Comparison of ENCODE assay signal across 1 cellular context in the genomic region with DNA sequence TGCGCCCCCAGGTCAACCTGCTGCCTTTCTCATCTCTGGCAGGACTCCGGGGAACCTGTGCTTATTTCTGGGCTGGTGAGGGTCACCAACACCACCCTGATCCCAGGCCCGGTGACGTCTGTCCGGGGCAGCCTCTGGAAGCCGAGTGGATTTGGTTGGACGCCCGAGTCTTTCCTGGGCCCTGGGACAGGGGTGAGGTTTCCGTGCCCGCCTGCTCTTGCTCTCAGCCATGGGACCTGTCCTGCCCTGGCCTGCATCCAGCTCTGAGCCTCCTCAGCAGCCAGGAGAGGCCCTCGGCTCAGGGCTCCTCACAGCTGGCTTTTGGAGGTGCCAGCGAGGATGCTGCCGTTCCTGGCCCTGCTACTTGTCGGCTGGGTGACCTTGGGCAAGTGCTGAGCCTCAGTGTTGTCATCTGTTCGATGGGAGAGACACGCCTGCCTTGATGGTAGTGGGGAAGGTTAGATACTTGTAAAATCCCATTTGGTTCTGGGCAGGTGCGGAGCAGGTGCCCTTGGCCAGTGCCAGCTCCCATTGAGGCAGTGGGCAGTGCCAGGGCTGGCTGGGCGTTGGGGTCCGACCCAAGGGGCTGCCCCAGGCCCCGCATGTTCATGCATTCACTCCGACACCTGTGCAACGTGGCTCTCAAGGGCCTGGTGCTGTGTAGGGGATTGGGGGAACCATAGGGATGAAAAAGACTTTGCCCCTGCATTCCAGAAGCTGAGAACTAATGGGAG.
TF ChIP-seq lines count a peak whose summit lies in the region.

No MANE protein-coding gene starts in this region.

TF ChIP-seq in HCT116, 20 proteins besides CTCF, POLR2A, EP300 and RAD21 (continued from another document):
- TF ChIP-seq ZNF274 (IDR thresholded peaks at IDR 0.05; ENCODE audit: low read depth, low read length): no peak
- no peak for TF ChIP-seq YY1 (IDR thresholded peaks at IDR 0.05; ENCODE audit: extremely low read depth, insufficient replicate concordance, low read depth, low read length)
- TF ChIP-seq CEBPB (IDR thresholded peaks at IDR 0.05; ENCODE audit: low read depth): no peak
- no peak for TF ChIP-seq JUND (IDR thresholded peaks at IDR 0.05)
- no peak for TF ChIP-seq EZH2phosphoT487 (IDR thresholded peaks at IDR 0.05; ENCODE audit: borderline replicate concordance)
- no peak for TF ChIP-seq SP1 (IDR thresholded peaks at IDR 0.05; ENCODE audit: low read depth)
- no peak for TF ChIP-seq ELF1 (IDR thresholded peaks at IDR 0.05; ENCODE audit: borderline replicate concordance, low read depth)
- TF ChIP-seq FOSL1 (IDR thresholded peaks at IDR 0.05; ENCODE audit: low read depth): no peak
- TF ChIP-seq SRF (IDR thresholded peaks at IDR 0.05; ENCODE audit: low read depth): no peak
